1 cellular context compared by ENCODE assay signal in the genomic region with DNA sequence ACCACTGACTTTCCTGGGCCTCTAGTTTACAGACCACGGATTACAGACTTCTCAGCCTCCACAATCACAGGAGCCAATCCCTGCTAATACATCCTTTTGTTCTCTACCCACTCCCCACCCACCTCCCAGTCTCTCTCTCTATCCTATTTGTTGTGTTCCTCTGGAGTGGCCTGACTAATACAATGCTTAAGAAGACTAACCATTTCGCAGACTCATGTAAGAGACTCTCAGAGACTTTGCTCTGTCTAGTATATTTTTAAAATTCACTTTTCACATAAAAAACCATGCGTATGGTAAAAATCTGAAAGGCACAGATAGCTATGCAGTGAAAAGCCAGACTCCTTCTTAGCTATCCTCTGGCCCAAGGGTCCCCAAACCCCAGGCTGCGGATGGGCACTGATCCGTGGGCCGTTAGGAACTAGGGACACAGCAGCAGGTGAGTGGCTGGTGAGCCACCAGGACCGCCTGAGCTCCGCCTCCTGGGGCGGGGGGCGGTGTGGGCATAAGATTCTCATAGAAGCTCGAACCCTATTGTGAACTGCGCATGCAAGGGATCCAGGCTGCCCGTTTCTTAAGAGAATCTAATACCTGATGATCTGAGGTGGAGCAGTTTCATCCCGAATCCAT.
TF ChIP-seq lines count a peak whose summit lies in the region.

No MANE protein-coding gene starts in this region.

TF ChIP-seq in SK-N-SH, 30 proteins besides CTCF, POLR2A, EP300 and RAD21:
- TF ChIP-seq, protein P1, sequence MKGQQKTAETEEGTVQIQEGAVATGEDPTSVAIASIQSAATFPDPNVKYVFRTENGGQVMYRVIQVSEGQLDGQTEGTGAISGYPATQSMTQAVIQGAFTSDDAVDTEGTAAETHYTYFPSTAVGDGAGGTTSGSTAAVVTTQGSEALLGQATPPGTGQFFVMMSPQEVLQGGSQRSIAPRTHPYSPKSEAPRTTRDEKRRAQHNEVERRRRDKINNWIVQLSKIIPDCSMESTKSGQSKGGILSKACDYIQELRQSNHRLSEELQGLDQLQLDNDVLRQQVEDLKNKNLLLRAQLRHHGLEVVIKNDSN (IDR thresholded peaks at IDR 0.05; ENCODE audit: borderline replicate concordance, low read depth): no peak
